ENCODE assay signal across 8 cellular contexts in genomic region chr5:140174472-140175366, GRCh38. TPM values are rescaled to one million over a fixed set of nuclear protein-coding genes. Genes with fewer than 3 reads are reported as not detected.
DNase-seq lines count a peak whose midpoint lies in the region; ATAC-seq, FAIRE-seq and TF ChIP-seq lines count a peak whose summit lies in the region.

A gene with protein sequence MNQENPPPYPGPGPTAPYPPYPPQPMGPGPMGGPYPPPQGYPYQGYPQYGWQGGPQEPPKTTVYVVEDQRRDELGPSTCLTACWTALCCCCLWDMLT (plus strand): TSS chr5:140175188. CDS start chr5:140194466, 19,278 bp downstream.

- H3K27ac Mint-ChIP-seq in T-helper 17 cell: peak within 1 kb of the TSS; percentile 91

- peak; percentile 94 for ATAC-seq in GM18498 (IDR thresholded peaks at IDR 0.05; ENCODE audit: unreplicated experiment)
- peak; percentile 95 for ATAC-seq in HG02885 (IDR thresholded peaks at IDR 0.05; ENCODE audit: poor library complexity, unreplicated experiment)
- ATAC-seq in T-helper 17 cell: peak; percentile 93
- ATAC-seq in psoas muscle: peak; percentile 86 to 90 (median 88)

- H3K27me3 Mint-ChIP-seq in T-helper 17 cell: no peaks in the 10 kb centered on the region

- WGBS in psoas muscle, 3 donors: 2 to 4% (median 3%) methylated on average over 58 to 61 of the region's 61 CpGs

- peaks cover 9% of the 10 kb centered on the region for H3K4me1 Mint-ChIP-seq in T-helper 17 cell

- H3K4me3 Mint-ChIP-seq in T-helper 17 cell: peak within 1 kb of the TSS; percentile 95

- H3K9me3 ChIP-seq in T-helper 17 cell (ENCODE audit: control insufficient read depth, low read length, poor library complexity, severe bottlenecking) (peaks cover 2% of the 10 kb centered on the region), right atrium auricular region (no peaks in the 10 kb centered on the region), psoas muscle (no peaks in the 10 kb centered on the region)

- peaks cover 7% of the 10 kb centered on the region for H3K36me3 Mint-ChIP-seq in T-helper 17 cell (ENCODE audit: low read depth)

- H3K36me3 ChIP-seq in right atrium auricular region (no peaks in the 10 kb centered on the region), psoas muscle (ENCODE audit: insufficient read depth in 1 of 2, low read depth in 1 of 2) (no peaks in the 10 kb centered on the region)

- peaks cover 0 to 27% of the 10 kb centered on the region in 2 donors for H3K4me1 ChIP-seq in right atrium auricular region
- H3K4me1 ChIP-seq in psoas muscle: peaks cover 36% of the 10 kb centered on the region

- FAIRE-seq in urothelium cell line (lab: Jason Lieb, UNC): no peak

- H3K27me3 ChIP-seq in right atrium auricular region: no peaks in the 10 kb centered on the region
- no peaks in the 10 kb centered on the region for H3K27me3 ChIP-seq in psoas muscle (ENCODE audit: insufficient read depth in 3 of 3, low read length in 2 of 3)

- intact Hi-C loops in psoas muscle (cut with DNase I): loop anchor here (1.0 to 5.0 kb wide), 2 partner anchors 48 to 173 kb away; partner anchors contain the start of gene HBEGF (in 2 of the 2)

- peak; percentile 90 for DNase-seq in NCI-H187 (lab: John Stamatoyannopoulos, UW)
- peak; percentile 97 to 98 (median 97) for DNase-seq in T-helper 17 cell
- peak; percentile 39 to 97 (median 90) for DNase-seq in anterior cingulate cortex (lab: John Stamatoyannopoulos, UW)
- DNase-seq in right atrium auricular region (ENCODE audit: low spot score): peak; percentile 98
- DNase-seq in psoas muscle: peak; percentile 97 to 98
- peak; percentile 90 for DNase-seq in urothelium cell line (ENCODE audit: low spot score)

- H3K27ac ChIP-seq in right atrium auricular region: peak within 1 kb of the TSS; percentile 98 to 99
- peak within 1 kb of the TSS; percentile 100 for H3K27ac ChIP-seq in psoas muscle

- peak within 1 kb of the TSS; percentile 87 to 98 for H3K4me3 ChIP-seq in right atrium auricular region
- H3K4me3 ChIP-seq in psoas muscle: peak within 1 kb of the TSS; percentile 95

- TF ChIP-seq CTCF in right atrium auricular region (IDR thresholded peaks at IDR 0.05) (no peak), psoas muscle (IDR thresholded peaks at IDR 0.05) (no peak)

RNA-seq across cellular contexts. Expression of the gene that starts here (rescaled TPM):
- total RNA-seq in T-helper 17 cell (1 to 10 TPM; 7.8 to 8.8 TPM), right atrium auricular region (100 to 1,000 TPM in 1 of 2 donors, 10 to 100 TPM in 1; 89.8 to 143 TPM), psoas muscle (100 to 1,000 TPM; 193 to 408 (median 285) TPM)
- polyA plus RNA-seq in psoas muscle: 100 to 1,000 TPM; 217 to 601 (median 297) TPM

Comparison
In these comparisons a context has a peak if more than half of its experiments do, and no peak if none do; other contexts are left out.
1. Peak in every context shown above with its lines: DNase-seq, ATAC-seq, H3K4me3 ChIP-seq and H3K27ac ChIP-seq.
2. RNA of the gene that starts here (total RNA-seq): 193 to 408 TPM in psoas muscle and 89.8 to 143 TPM in right atrium auricular region; 7.8 to 8.8 TPM in T-helper 17 cell; every median in the first group is over 4 times any median in the second.